In the genomic region with DNA sequence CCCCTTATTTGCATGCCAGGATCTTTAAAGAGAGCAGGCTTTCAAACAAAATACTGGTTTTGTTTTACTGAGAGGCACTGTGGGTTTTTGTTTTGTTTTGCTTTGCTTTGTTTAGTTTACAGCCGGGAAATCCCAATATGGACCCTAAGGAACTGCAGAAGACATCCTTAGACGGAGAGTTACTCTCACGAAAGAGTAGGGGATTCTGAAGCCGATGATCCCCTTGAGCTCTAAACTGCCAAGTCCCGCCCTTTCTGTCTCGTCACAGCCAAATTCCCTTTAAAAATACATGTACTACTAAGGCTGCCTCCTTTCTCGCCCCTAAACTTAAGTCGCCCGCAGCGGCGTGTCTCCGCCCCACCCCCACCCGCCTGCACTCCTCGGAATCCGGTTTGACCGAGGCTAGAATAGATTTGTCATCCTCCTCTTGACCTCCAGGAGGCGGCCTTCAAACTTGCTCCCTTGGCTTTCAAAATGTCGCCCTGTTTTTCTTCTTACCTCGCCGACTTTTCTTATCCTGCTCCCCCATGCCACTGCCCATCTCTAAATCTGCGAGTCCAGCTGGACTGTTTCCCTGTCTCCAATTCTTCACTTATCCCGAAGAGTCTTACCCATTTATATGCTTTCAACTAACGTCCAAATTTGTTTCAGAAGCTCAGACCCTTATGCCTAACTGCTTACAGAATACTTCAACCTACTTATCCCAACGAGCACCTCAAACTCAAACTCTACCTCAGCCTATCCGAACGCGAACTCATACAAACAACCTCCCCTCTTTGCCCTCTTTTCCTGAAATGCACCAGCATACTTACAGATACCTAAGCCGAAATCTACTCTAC, we compare ENCODE assay signal across 8 cellular contexts. TPM values are rescaled to one million over a fixed set of nuclear protein-coding genes. Genes with fewer than 3 reads are reported as not detected.
DNase-seq lines count a peak whose midpoint lies in the region; ATAC-seq and TF ChIP-seq lines count a peak whose summit lies in the region.

No MANE protein-coding gene starts in this region.

- TF ChIP-seq CTCF in heart right ventricle (IDR thresholded peaks at IDR 0.05): peak; percentile 15 to 76 (median 58)

- no peaks in the 10 kb centered on the region for H3K9me3 Mint-ChIP-seq in activated naive CD8-positive, alpha-beta T cell treated with anti-CD3 and anti-CD28 coated beads, Interleukin-2, amount 10 ng/mL, durations not matched to agents 7 days and 5 days

- no peak overlapping the region for H3K27ac Mint-ChIP-seq in activated naive CD8-positive, alpha-beta T cell treated with anti-CD3 and anti-CD28 coated beads, Interleukin-2, amount 10 ng/mL, durations not matched to agents 7 days and 5 days

- H3K4me1 Mint-ChIP-seq in activated naive CD8-positive, alpha-beta T cell treated with anti-CD3 and anti-CD28 coated beads, Interleukin-2, amount 10 ng/mL, durations not matched to agents 7 days and 5 days: peaks cover 7% of the 10 kb centered on the region

- no peaks in the 10 kb centered on the region for H3K27me3 Mint-ChIP-seq in activated naive CD8-positive, alpha-beta T cell treated with anti-CD3 and anti-CD28 coated beads, Interleukin-2, amount 10 ng/mL, durations not matched to agents 7 days and 5 days

- no peak overlapping the region for H3K4me3 Mint-ChIP-seq in activated naive CD8-positive, alpha-beta T cell treated with anti-CD3 and anti-CD28 coated beads, Interleukin-2, amount 10 ng/mL, durations not matched to agents 7 days and 5 days

- H3K36me3 ChIP-seq in heart right ventricle: no peaks in the 10 kb centered on the region

- CTCF ChIA-PET in HEK293T (lab: Yijun Ruan, JAX): interaction anchor here (0.6 to 1.0 kb wide), 6 partner anchors 11 to 757 kb away, joined by 3 to 4 read pairs (median 4); no protein-coding TSS in a partner anchor

- 2% methylated on average over 28 of the region's 28 CpGs for WGBS in heart right ventricle, 2 donors

- peak overlapping the region; percentile 55 to 95 (median 69) for H3K4me3 ChIP-seq in heart right ventricle

- intact Hi-C loops in heart right ventricle (cut with DNase I) (loop anchor here in 2 of 10 donors (2.0 kb wide), 2 partner anchors 38 to 50 kb away; a partner anchor contains a TSS), posterior vena cava (cut with DNase I) (no loop called here)

- peak overlapping the region; percentile 89 to 100 (median 98) for H3K27ac ChIP-seq in heart right ventricle

- POLR2A ChIA-PET in HEK293T (lab: Yijun Ruan, JAX): interaction anchor here (0.9 to 5.4 kb wide), 33 partner anchors 11 to 691 kb away, joined by 3 to 133 read pairs (median 14); a partner anchor contains a TSS
- POLR2A ChIA-PET in activated naive CD8-positive, alpha-beta T cell treated with anti-CD3 and anti-CD28 coated beads, Interleukin-2, amount 10 ng/mL, durations not matched to agents 7 days and 5 days (lab: Charles Lee): interaction anchor here (0.7 to 6.8 kb wide), 46 partner anchors 8 to 999 kb away, joined by 3 to 466 read pairs (median 7); a partner anchor contains a TSS

- DNase-seq in ELR (ENCODE audit: low read depth) (peak; percentile 95), HEK293T (ENCODE audit: extremely low spot score) (peak; percentile 74), NCI-H1092 (lab: John Stamatoyannopoulos, UW) (peak; percentile 73), heart right ventricle (peak; percentile 75 to 89), posterior vena cava (ENCODE audit: low spot score) (peak; percentile 94), ureter (ENCODE audit: low spot score) (peak; percentile 90)
- peak; percentile 75 for DNase-seq in activated naive CD8-positive, alpha-beta T cell treated with anti-CD3 and anti-CD28 coated beads, Interleukin-2, amount 10 ng/mL, durations not matched to agents 7 days and 5 days

- H3K9me3 ChIP-seq in heart right ventricle: no peaks in the 10 kb centered on the region

- peaks cover 0 to 34% (median 25%) of the 10 kb centered on the region in 9 donors for H3K4me1 ChIP-seq in heart right ventricle

- ATAC-seq in SK-N-SH treated with all-trans-retinoic acid at 6 μM for 48 hours (peak; percentile 12), heart right ventricle (peak; percentile 14 to 56 (median 42))
- no peak for ATAC-seq in activated naive CD8-positive, alpha-beta T cell treated with anti-CD3 and anti-CD28 coated beads, Interleukin-2, amount 10 ng/mL, durations not matched to agents 7 days and 5 days (ENCODE audit: low read depth)

- no peaks in the 10 kb centered on the region for H3K27me3 ChIP-seq in heart right ventricle

- H3K36me3 Mint-ChIP-seq in activated naive CD8-positive, alpha-beta T cell treated with anti-CD3 and anti-CD28 coated beads, Interleukin-2, amount 10 ng/mL, durations not matched to agents 7 days and 5 days: no peaks in the 10 kb centered on the region

TF ChIP-seq in HEK293T, 16 proteins besides CTCF, POLR2A, EP300 and RAD21:
- TF ChIP-seq NFRKB (IDR thresholded peaks at IDR 0.05) (peak; percentile 61), L3MBTL2 (conservative IDR thresholded peaks at IDR 0.05) (peak; percentile 64), ZNF384 (IDR thresholded peaks at IDR 0.05) (no peak)

TF ChIP-seq in SK-N-SH treated with all-trans-retinoic acid at 6 μM for 48 hours, 23 proteins besides CTCF, POLR2A, EP300 and RAD21:
- TF ChIP-seq ZNF8 (CRISPR knock-in tag; IDR thresholded peaks at IDR 0.05) (no peak), ZC3H10 (CRISPR knock-in tag; IDR thresholded peaks at IDR 0.05) (peak; percentile 36; the same call in 1 of the 2 replicates)

RNA-seq across cellular contexts. Expression of a gene that starts 11.0 kb away (rescaled TPM):
- 10 to 100 TPM; 23.7 to 25.4 TPM for total RNA-seq in activated naive CD8-positive, alpha-beta T cell treated with anti-CD3 and anti-CD28 coated beads, Interleukin-2, amount 10 ng/mL, durations not matched to agents 7 days and 5 days
- total RNA-seq in heart right ventricle (10 to 100 TPM; 12.9 to 20.0 (median 15.8) TPM), posterior vena cava (10 to 100 TPM; 10.7 to 11.4 TPM), ureter (16.4 TPM)
- 10 to 100 TPM; 22.7 to 33.6 TPM for polyA plus RNA-seq in heart right ventricle

RNA-seq across cellular contexts. Expression of a gene that starts 29.3 kb away (rescaled TPM):
- total RNA-seq in activated naive CD8-positive, alpha-beta T cell treated with anti-CD3 and anti-CD28 coated beads, Interleukin-2, amount 10 ng/mL, durations not matched to agents 7 days and 5 days: 10 to 100 TPM; 23.9 to 27.5 TPM
- under 1 TPM; 0.14 to 0.68 (median 0.31) TPM for total RNA-seq in heart right ventricle
- polyA plus RNA-seq in heart right ventricle: under 1 TPM; 0.44 to 0.48 TPM
- 1 to 10 TPM; 7.5 TPM for total RNA-seq in posterior vena cava
- total RNA-seq in ureter: 5.5 TPM

RNA-seq across cellular contexts. Expression of a gene that starts 39.2 kb away (rescaled TPM):
- total RNA-seq in activated naive CD8-positive, alpha-beta T cell treated with anti-CD3 and anti-CD28 coated beads, Interleukin-2, amount 10 ng/mL, durations not matched to agents 7 days and 5 days: 10 to 100 TPM; 72.1 to 74.8 TPM
- total RNA-seq in heart right ventricle (10 to 100 TPM; 19.8 to 31.9 (median 26.2) TPM), posterior vena cava (10 to 100 TPM; 37.2 to 38.0 TPM), ureter (54.2 TPM)
- polyA plus RNA-seq in heart right ventricle: 10 to 100 TPM; 12.6 to 20.3 TPM

RNA-seq across cellular contexts. Expression of a gene that starts 48.3 kb away (rescaled TPM):
- total RNA-seq in activated naive CD8-positive, alpha-beta T cell treated with anti-CD3 and anti-CD28 coated beads, Interleukin-2, amount 10 ng/mL, durations not matched to agents 7 days and 5 days: 1 to 10 TPM; 1.6 to 1.8 TPM
- 1 to 10 TPM in 9 of 10 donors, under 1 TPM in 1; 0.95 to 5.3 (median 2.5) TPM for total RNA-seq in heart right ventricle
- 1 to 10 TPM; 1.9 to 5.3 TPM for polyA plus RNA-seq in heart right ventricle
- 10 to 100 TPM; 18.4 to 23.7 TPM for total RNA-seq in posterior vena cava
- 14.6 TPM for total RNA-seq in ureter
